22 cellular contexts compared by ENCODE assay signal in genomic region chr1:115192200-115192767, GRCh38.
DNase-seq lines count a peak whose midpoint lies in the region; ATAC-seq, FAIRE-seq and TF ChIP-seq lines count a peak whose summit lies in the region.
"Had no signal": no experiment of that assay in that cellular context is flagged by ENCODE, and none has a peak within 500 bp of the region (broad histone marks: within the 10 kb centered on the region; RNA-seq: fewer than 3 reads in every experiment).

No MANE protein-coding gene starts in this region.

- H3K4me2 ChIP-seq in K562 (ENCODE audit: insufficient read depth, low read length), result no peak overlapping the region
- H3K4me2 ChIP-seq in trophoblast cell (ENCODE audit: low read length), result no peak overlapping the region

- BruUV-seq in K562 (replicated peaks; lab: Mats Ljungman, UMichigan), result no TSS peak

- H3K9me3 ChIP-seq in HEK293 (ENCODE audit: control insufficient read depth, insufficient read depth, low read depth, low read length) (no peaks in the 10 kb centered on the region), K562 (replicated peaks; ENCODE audit: control insufficient read depth, insufficient read depth, low read depth, low read length) (no peaks in the 10 kb centered on the region), trophoblast cell (ENCODE audit: insufficient read depth, low read depth, low read length) (peaks cover 2% of the 10 kb centered on the region), body of pancreas (no peaks in the 10 kb centered on the region)
- H3K9me3 ChIP-seq: BE2C had no signal

- H3K79me1 ChIP-seq in trophoblast cell (ENCODE audit: low read length), result peaks cover 39% of the 10 kb centered on the region

- H4K91ac ChIP-seq in trophoblast cell (ENCODE audit: low read depth, low read length), result peak overlapping the region; percentile 45

- H3K27ac ChIP-seq in HEK293 (ENCODE audit: extremely low read depth, low read depth, low read length) (no peak overlapping the region), K562 (ENCODE audit: extremely low read depth, low read depth, low read length) (no peak overlapping the region), trophoblast cell (ENCODE audit: low read depth, low read length) (no peak overlapping the region), body of pancreas (no peak overlapping the region)
- H3K27ac ChIP-seq: SK-N-MC had no signal

- peak overlapping the region; percentile 88 for H2BK120ac ChIP-seq in trophoblast cell (ENCODE audit: insufficient read depth, low read length, poor library complexity)

- H3K4me1 ChIP-seq in HEK293 (ENCODE audit: control insufficient read depth, insufficient read depth, low read length), result no peaks in the 10 kb centered on the region
- no peaks in the 10 kb centered on the region; a peak in 1 of 5 replicates for H3K4me1 ChIP-seq in K562 (replicated peaks in 1 of 2; ENCODE audit: control insufficient read depth in 2 of 2, insufficient read depth in 2 of 2, low read length in 2 of 2)
- peaks cover 32 to 38% of the 10 kb centered on the region in 2 experiments for H3K4me1 ChIP-seq in trophoblast cell (ENCODE audit: control insufficient read depth in 1 of 2, insufficient read depth in 2 of 2, low read length in 2 of 2)
- no peaks in the 10 kb centered on the region for H3K4me1 ChIP-seq in body of pancreas
- H3K4me1 ChIP-seq: BE2C had no signal

- no peaks in the 10 kb centered on the region for H3K9me1 ChIP-seq in K562 (ENCODE audit: control insufficient read depth, insufficient read depth, low read length)

- H3K36me3 ChIP-seq in HEK293 (ENCODE audit: control insufficient read depth in 2 of 2, insufficient read depth in 1 of 2, low read length in 2 of 2) (no peaks in the 10 kb centered on the region), K562 (ENCODE audit: control insufficient read depth, insufficient read depth, low read length) (no peaks in the 10 kb centered on the region), trophoblast cell (ENCODE audit: control insufficient read depth in 1 of 2, insufficient read depth in 2 of 2, low read length in 2 of 2) (no peaks in the 10 kb centered on the region), body of pancreas (replicated peaks in 1 of 2; ENCODE audit: insufficient read depth in 1 of 2, low read depth in 2 of 2) (no peaks in the 10 kb centered on the region)
- H3K36me3 ChIP-seq: BE2C had no signal

- H3K14ac ChIP-seq in trophoblast cell (ENCODE audit: low read length), result peak overlapping the region; percentile 16

- peak overlapping the region; percentile 60 for H3K4ac ChIP-seq in trophoblast cell (ENCODE audit: low read depth, low read length)

- H4K20me1 ChIP-seq in K562 (replicated peaks; ENCODE audit: control insufficient read depth, insufficient read depth, low read length), result no peaks in the 10 kb centered on the region; the same call in 1 of the 2 replicates

- DNase-seq in AG08395 (ENCODE audit: low spot score) (peak; percentile 3), K562 (ENCODE audit: extremely low read depth in 1 of 4, low spot score in 3 of 4) (peak in 2 of 4 experiments; percentile 18 to 33), trophoblast cell (peak in 1 of 2 donors; percentile 36), body of pancreas (no peak)
- DNase-seq: BE2C, DMS79, MV-4-11, NCI-H1105 treated with DMSO at 0.1 percent for 48 hours, NCI-H1694, NCI-H2081, NCI-H2171 treated with DMSO at 0.1 percent for 48 hours, NCI-H524 treated with DMSO at 0.1 percent for 48 hours, PC-3, RPMI8226, SHP77 treated with DMSO at 0.1 percent for 48 hours had no signal

- TF ChIP-seq CTCF in HEK293 (tag by site-specific recombination; IDR thresholded peaks at IDR 0.05) (no peak), K562 (IDR thresholded peaks at IDR 0.05 in 2 of 3, conservative IDR thresholded peaks at IDR 0.05 in 1 of 3; ENCODE audit: insufficient read depth in 2 of 3, low read depth in 1 of 3, low read length in 3 of 3) (no peak), body of pancreas (IDR thresholded peaks at IDR 0.05) (no peak)

- peak overlapping the region; percentile 11 for H2AK5ac ChIP-seq in trophoblast cell (ENCODE audit: low read length)

- no peak for FAIRE-seq in K562 (lab: Jason Lieb, UNC)
- FAIRE-seq: A204.1, H54, HTR-8/SVneo had no signal

- H4K12ac ChIP-seq in trophoblast cell (ENCODE audit: low read depth, low read length), result no peak overlapping the region

- H2BK5ac ChIP-seq in trophoblast cell (ENCODE audit: low read depth, low read length, poor library complexity), result no peak overlapping the region

- no peak for TF ChIP-seq RAD21 in K562 (CRISPR knock-in tag; conservative IDR thresholded peaks at IDR 0.05 in 1 of 2, IDR thresholded peaks at IDR 0.05 in 1 of 2)

- in situ Hi-C loops in K562 (cut with MboI), result no loop called here

- H3K9ac ChIP-seq in K562 (ENCODE audit: insufficient read depth in 1 of 2, low read depth in 2 of 2, low read length in 2 of 2) (no peak overlapping the region), trophoblast cell (ENCODE audit: low read length) (no peak overlapping the region)

- 8% methylated on average over 7 of the region's 7 CpGs for WGBS in K562 (ENCODE audit: insufficient coverage, low coverage, missing lambda C conversion rate)
- no CpG with 5 or more reads among the region's 7 CpGs for WGBS in trophoblast cell (ENCODE audit: extremely low coverage, insufficient coverage, insufficient read length)
- 82 to 89% methylated on average over 7 of the region's 7 CpGs for WGBS in body of pancreas, 2 donors

- peak overlapping the region; percentile 93 for H2BK12ac ChIP-seq in trophoblast cell (ENCODE audit: low read length)

- TF ChIP-seq EP300 in K562 (IDR thresholded peaks at IDR 0.05; ENCODE audit: low read length), result no peak

- no peak overlapping the region for H3K23ac ChIP-seq in trophoblast cell (ENCODE audit: low read length)

- POLR2A ChIA-PET in HEK293 (lab: Yijun Ruan, JAX) (no interaction called here), K562 (lab: Yijun Ruan, JAX) (no interaction called here)

- H3K4me3 ChIP-seq in HEK293 (ENCODE audit: low read depth, low read length) (no peak overlapping the region), K562 (no peak overlapping the region), trophoblast cell (ENCODE audit: low read depth, low read length) (no peak overlapping the region), body of pancreas (no peak overlapping the region)
- H3K4me3 ChIP-seq: SK-N-MC had no signal

- H2AFZ ChIP-seq in K562 (ENCODE audit: low read depth, low read length), result no peak overlapping the region
- H2AFZ ChIP-seq in trophoblast cell (ENCODE audit: insufficient read depth, low read length, poor library complexity), result no peak overlapping the region

- peak; percentile 63; the same call in 2 of the 3 replicates for ATAC-seq in K562
- ATAC-seq in HG02981 (IDR thresholded peaks at IDR 0.05; ENCODE audit: unreplicated experiment), result no peak
- no peak for ATAC-seq in body of pancreas
- no peak for ATAC-seq in GM21528 (IDR thresholded peaks at IDR 0.05; ENCODE audit: low FRiP score, unreplicated experiment)
- ATAC-seq: PC-3 had no signal

- H3K27me3 ChIP-seq in K562 (ENCODE audit: control insufficient read depth in 2 of 2, insufficient read depth in 2 of 2, low read length in 2 of 2) (peaks cover 0 to 10% of the 10 kb centered on the region in 2 experiments; a peak in 3 of 5 replicates), trophoblast cell (ENCODE audit: insufficient read depth, low read length) (no peaks in the 10 kb centered on the region), body of pancreas (no peaks in the 10 kb centered on the region)
- H3K27me3 ChIP-seq: BE2C had no signal

- CTCF ChIA-PET in HEK293 (lab: Yijun Ruan, JAX), result interaction anchor here (0.7 kb wide), 1 partner anchor 136 kb away, joined by 3 read pairs; no protein-coding TSS in a partner anchor
- CTCF ChIA-PET in K562 (lab: Yijun Ruan, JAX; ENCODE audit: low intra/inter-chr PET ratio), result no interaction called here

- TF ChIP-seq POLR2A in K562 (conservative IDR thresholded peaks at IDR 0.05) (no peak), body of pancreas (IDR thresholded peaks at IDR 0.05) (no peak)

- no peak overlapping the region for H4K8ac ChIP-seq in trophoblast cell (ENCODE audit: low read depth, low read length)

- intact Hi-C loops in K562 (cut with micrococcal nuclease), result no loop called here
- intact Hi-C loops in body of pancreas (cut with DNase I), result no loop called here

- H3K18ac ChIP-seq in trophoblast cell (ENCODE audit: low read length), result peak overlapping the region; percentile 57

- no peaks in the 10 kb centered on the region for H3K79me2 ChIP-seq in K562 (ENCODE audit: control insufficient read depth, insufficient read depth, low read length)
- peaks cover 7% of the 10 kb centered on the region for H3K79me2 ChIP-seq in trophoblast cell (ENCODE audit: control insufficient read depth, insufficient read depth, low read length, poor library complexity)

TF ChIP-seq in HEK293, 187 proteins besides CTCF, POLR2A, EP300 and RAD21:
- peak; percentile 18; the same call in 1 of the 2 replicates for TF ChIP-seq ZIC2 (tag by site-specific recombination; IDR thresholded peaks at IDR 0.05)
- no peak for TF ChIP-seq ZNF174 (tag by site-specific recombination; IDR thresholded peaks at IDR 0.05)

TF ChIP-seq in K562, 482 proteins besides CTCF, POLR2A, EP300 and RAD21 (continues in another document):
- TF ChIP-seq FIP1L1 (IDR thresholded peaks at IDR 0.05; ENCODE audit: low read depth, low read length, poor library complexity, severe bottlenecking), result no peak
- TF ChIP-seq ZNF699 (CRISPR knock-in tag; IDR thresholded peaks at IDR 0.05; ENCODE audit: insufficient replicate concordance), result no peak
- TF ChIP-seq FOXA3 (CRISPR knock-in tag; conservative IDR thresholded peaks at IDR 0.05 in 1 of 2, IDR thresholded peaks at IDR 0.05 in 1 of 2), result no peak
- peak in 1 of 2 experiments; percentile 14 for TF ChIP-seq E2F6 (IDR thresholded peaks at IDR 0.05; ENCODE audit: borderline replicate concordance in 1 of 2, extremely low read depth in 1 of 2, insufficient read depth in 1 of 2, insufficient read length in 1 of 2, low read depth in 1 of 2, low read length in 1 of 2, poor library complexity in 1 of 2, severe bottlenecking in 1 of 2)
- no peak for TF ChIP-seq HEY1 (CRISPR knock-in tag; IDR thresholded peaks at IDR 0.05; ENCODE audit: borderline replicate concordance)
- TF ChIP-seq MEIS2 (IDR thresholded peaks at IDR 0.05; ENCODE audit: partially characterized antibody), result peak; percentile 68
- TF ChIP-seq FOSL1 (tag; conservative IDR thresholded peaks at IDR 0.05), result peak; percentile 83
- TF ChIP-seq YBX1 (IDR thresholded peaks at IDR 0.05), result no peak
